1 cellular context compared by ENCODE assay signal in the genomic region with DNA sequence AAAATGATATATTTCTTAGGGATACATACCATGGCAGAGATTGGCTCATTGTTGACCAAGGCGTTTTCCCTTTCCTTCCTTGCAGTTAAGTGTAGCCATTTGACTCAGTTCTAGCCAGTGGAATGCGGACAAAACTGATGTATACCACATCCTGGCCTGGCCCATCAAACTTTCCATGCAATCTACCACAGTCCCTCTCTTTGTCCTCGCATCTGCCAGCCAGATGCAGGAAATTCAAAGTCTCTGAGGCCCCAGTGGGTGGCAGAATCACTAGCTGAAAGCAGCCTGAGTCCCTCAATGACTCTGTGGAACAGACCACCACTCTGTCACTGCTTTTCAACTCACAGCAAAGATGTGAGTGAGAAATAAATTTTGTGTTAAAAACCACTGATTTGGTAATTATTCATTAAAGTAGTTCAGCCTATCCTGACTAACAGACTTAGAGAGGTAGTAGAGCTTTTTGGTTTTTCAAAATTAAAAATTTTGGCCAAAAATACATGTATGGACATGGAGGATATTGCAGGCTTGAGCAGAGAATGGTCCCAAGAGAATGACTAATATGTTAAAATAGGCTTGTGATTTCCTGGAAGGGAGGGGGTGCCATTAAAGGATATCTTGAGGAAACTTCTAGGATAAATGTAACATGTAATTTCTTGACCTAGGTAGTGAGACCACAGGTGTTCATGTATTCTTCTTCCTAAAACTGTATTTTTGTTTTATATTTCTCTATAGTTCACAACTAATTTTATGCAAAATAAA.
TF ChIP-seq lines count a peak whose summit lies in the region.

No MANE protein-coding gene starts in this region.

TF ChIP-seq in HepG2, 621 proteins besides CTCF, POLR2A, EP300 and RAD21 (continued from another document):
- TF ChIP-seq, protein P1, sequence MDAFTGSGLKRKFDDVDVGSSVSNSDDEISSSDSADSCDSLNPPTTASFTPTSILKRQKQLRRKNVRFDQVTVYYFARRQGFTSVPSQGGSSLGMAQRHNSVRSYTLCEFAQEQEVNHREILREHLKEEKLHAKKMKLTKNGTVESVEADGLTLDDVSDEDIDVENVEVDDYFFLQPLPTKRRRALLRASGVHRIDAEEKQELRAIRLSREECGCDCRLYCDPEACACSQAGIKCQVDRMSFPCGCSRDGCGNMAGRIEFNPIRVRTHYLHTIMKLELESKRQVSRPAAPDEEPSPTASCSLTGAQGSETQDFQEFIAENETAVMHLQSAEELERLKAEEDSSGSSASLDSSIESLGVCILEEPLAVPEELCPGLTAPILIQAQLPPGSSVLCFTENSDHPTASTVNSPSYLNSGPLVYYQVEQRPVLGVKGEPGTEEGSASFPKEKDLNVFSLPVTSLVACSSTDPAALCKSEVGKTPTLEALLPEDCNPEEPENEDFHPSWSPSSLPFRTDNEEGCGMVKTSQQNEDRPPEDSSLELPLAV (CRISPR knock-in tag; conservative IDR thresholded peaks at IDR 0.05; ENCODE audit: low read depth) = no peak
- TF ChIP-seq POLR2AphosphoS2 (IDR thresholded peaks at IDR 0.05; ENCODE audit: low read depth, low read length) (no peak), JARID2 (CRISPR knock-in tag; IDR thresholded peaks at IDR 0.05; ENCODE audit: insufficient replicate concordance) (no peak)
- TF ChIP-seq, protein P2, sequence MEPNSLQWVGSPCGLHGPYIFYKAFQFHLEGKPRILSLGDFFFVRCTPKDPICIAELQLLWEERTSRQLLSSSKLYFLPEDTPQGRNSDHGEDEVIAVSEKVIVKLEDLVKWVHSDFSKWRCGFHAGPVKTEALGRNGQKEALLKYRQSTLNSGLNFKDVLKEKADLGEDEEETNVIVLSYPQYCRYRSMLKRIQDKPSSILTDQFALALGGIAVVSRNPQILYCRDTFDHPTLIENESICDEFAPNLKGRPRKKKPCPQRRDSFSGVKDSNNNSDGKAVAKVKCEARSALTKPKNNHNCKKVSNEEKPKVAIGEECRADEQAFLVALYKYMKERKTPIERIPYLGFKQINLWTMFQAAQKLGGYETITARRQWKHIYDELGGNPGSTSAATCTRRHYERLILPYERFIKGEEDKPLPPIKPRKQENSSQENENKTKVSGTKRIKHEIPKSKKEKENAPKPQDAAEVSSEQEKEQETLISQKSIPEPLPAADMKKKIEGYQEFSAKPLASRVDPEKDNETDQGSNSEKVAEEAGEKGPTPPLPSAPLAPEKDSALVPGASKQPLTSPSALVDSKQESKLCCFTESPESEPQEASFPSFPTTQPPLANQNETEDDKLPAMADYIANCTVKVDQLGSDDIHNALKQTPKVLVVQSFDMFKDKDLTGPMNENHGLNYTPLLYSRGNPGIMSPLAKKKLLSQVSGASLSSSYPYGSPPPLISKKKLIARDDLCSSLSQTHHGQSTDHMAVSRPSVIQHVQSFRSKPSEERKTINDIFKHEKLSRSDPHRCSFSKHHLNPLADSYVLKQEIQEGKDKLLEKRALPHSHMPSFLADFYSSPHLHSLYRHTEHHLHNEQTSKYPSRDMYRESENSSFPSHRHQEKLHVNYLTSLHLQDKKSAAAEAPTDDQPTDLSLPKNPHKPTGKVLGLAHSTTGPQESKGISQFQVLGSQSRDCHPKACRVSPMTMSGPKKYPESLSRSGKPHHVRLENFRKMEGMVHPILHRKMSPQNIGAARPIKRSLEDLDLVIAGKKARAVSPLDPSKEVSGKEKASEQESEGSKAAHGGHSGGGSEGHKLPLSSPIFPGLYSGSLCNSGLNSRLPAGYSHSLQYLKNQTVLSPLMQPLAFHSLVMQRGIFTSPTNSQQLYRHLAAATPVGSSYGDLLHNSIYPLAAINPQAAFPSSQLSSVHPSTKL (CRISPR knock-in tag; IDR thresholded peaks at IDR 0.05) = no peak
